ENCODE assay signal across 2 cellular contexts in genomic region chr10:125028291-125028867, GRCh38.
TF ChIP-seq lines count a peak whose summit lies in the region.

No MANE protein-coding gene starts in this region.

TF ChIP-seq in HEK293, 187 proteins besides CTCF, POLR2A, EP300 and RAD21 (continued from another document):
- TF ChIP-seq, protein P1, sequence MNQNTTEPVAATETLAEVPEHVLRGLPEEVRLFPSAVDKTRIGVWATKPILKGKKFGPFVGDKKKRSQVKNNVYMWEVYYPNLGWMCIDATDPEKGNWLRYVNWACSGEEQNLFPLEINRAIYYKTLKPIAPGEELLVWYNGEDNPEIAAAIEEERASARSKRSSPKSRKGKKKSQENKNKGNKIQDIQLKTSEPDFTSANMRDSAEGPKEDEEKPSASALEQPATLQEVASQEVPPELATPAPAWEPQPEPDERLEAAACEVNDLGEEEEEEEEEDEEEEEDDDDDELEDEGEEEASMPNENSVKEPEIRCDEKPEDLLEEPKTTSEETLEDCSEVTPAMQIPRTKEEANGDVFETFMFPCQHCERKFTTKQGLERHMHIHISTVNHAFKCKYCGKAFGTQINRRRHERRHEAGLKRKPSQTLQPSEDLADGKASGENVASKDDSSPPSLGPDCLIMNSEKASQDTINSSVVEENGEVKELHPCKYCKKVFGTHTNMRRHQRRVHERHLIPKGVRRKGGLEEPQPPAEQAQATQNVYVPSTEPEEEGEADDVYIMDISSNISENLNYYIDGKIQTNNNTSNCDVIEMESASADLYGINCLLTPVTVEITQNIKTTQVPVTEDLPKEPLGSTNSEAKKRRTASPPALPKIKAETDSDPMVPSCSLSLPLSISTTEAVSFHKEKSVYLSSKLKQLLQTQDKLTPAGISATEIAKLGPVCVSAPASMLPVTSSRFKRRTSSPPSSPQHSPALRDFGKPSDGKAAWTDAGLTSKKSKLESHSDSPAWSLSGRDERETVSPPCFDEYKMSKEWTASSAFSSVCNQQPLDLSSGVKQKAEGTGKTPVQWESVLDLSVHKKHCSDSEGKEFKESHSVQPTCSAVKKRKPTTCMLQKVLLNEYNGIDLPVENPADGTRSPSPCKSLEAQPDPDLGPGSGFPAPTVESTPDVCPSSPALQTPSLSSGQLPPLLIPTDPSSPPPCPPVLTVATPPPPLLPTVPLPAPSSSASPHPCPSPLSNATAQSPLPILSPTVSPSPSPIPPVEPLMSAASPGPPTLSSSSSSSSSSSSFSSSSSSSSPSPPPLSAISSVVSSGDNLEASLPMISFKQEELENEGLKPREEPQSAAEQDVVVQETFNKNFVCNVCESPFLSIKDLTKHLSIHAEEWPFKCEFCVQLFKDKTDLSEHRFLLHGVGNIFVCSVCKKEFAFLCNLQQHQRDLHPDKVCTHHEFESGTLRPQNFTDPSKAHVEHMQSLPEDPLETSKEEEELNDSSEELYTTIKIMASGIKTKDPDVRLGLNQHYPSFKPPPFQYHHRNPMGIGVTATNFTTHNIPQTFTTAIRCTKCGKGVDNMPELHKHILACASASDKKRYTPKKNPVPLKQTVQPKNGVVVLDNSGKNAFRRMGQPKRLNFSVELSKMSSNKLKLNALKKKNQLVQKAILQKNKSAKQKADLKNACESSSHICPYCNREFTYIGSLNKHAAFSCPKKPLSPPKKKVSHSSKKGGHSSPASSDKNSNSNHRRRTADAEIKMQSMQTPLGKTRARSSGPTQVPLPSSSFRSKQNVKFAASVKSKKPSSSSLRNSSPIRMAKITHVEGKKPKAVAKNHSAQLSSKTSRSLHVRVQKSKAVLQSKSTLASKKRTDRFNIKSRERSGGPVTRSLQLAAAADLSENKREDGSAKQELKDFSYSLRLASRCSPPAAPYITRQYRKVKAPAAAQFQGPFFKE (tag by site-specific recombination; IDR thresholded peaks at IDR 0.05; ENCODE audit: borderline replicate concordance), result no peak
TF ChIP-seq in HEK293: peak in this region for 1.

TF ChIP-seq in WTC11, 78 proteins besides CTCF, POLR2A, EP300 and RAD21 (continued from another document):
- TF ChIP-seq, protein P2, sequence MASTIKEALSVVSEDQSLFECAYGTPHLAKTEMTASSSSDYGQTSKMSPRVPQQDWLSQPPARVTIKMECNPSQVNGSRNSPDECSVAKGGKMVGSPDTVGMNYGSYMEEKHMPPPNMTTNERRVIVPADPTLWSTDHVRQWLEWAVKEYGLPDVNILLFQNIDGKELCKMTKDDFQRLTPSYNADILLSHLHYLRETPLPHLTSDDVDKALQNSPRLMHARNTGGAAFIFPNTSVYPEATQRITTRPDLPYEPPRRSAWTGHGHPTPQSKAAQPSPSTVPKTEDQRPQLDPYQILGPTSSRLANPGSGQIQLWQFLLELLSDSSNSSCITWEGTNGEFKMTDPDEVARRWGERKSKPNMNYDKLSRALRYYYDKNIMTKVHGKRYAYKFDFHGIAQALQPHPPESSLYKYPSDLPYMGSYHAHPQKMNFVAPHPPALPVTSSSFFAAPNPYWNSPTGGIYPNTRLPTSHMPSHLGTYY (CRISPR knock-in tag; IDR thresholded peaks at IDR 0.05), result no peak
- TF ChIP-seq, protein P3, sequence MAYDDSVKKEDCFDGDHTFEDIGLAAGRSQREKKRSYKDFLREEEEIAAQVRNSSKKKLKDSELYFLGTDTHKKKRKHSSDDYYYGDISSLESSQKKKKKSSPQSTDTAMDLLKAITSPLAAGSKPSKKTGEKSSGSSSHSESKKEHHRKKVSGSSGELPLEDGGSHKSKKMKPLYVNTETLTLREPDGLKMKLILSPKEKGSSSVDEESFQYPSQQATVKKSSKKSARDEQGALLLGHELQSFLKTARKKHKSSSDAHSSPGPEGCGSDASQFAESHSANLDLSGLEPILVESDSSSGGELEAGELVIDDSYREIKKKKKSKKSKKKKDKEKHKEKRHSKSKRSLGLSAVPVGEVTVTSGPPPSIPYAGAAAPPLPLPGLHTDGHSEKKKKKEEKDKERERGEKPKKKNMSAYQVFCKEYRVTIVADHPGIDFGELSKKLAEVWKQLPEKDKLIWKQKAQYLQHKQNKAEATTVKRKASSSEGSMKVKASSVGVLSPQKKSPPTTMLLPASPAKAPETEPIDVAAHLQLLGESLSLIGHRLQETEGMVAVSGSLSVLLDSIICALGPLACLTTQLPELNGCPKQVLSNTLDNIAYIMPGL (CRISPR knock-in tag; IDR thresholded peaks at IDR 0.05), result no peak
- TF ChIP-seq NFE2L1 (CRISPR knock-in tag; IDR thresholded peaks at IDR 0.05), result no peak
